In the genomic region with DNA sequence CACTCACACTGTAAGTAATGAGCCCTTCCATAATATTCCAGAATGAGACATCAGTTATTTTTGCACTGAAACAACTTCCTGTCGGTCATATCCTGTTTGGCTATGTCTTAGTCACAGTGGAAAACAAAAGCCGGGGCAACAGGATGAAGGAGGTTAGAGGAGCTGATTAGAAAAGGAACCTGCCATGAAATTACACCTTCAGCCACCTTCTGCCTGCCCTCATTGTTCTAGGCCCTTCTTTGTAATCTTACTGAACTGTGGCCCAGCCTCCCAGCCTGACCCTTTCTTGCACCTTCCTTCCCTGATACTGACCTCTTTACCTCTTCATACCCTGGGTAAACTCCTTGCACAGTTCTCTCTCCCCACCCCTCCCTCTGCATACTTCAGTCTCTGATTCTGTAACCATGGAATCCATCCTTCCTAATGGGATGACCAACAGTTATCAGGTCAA, we compare ENCODE assay signal across 8 cellular contexts.
DNase-seq lines count a peak whose midpoint lies in the region; ATAC-seq and TF ChIP-seq lines count a peak whose summit lies in the region.

No MANE protein-coding gene starts in this region.

- H3K4me1 Mint-ChIP-seq in activated T-helper 1 cell treated with anti-CD3 and anti-CD28 coated beads, Interleukin-12 subunit alpha, Interleukin-12 subunit beta, Interleukin-2, Interleukin-4 antibody, amounts not matched to agents 30 ng/mL and 10 ng/mL and 1 ng/mL, durations not matched to agents 14 hours and 24 hours and 36 hours (ENCODE audit: low read depth): peaks cover 56% of the 10 kb centered on the region

- H3K36me3 Mint-ChIP-seq in activated T-helper 1 cell treated with anti-CD3 and anti-CD28 coated beads, Interleukin-12 subunit alpha, Interleukin-12 subunit beta, Interleukin-2, Interleukin-4 antibody, amounts not matched to agents 30 ng/mL and 10 ng/mL and 1 ng/mL, durations not matched to agents 14 hours and 24 hours and 36 hours (ENCODE audit: low read depth): peaks cover 38% of the 10 kb centered on the region

- H3K4me3 ChIP-seq in cardiac muscle cell: no peak overlapping the region

- H3K4me3 Mint-ChIP-seq in activated T-helper 1 cell treated with anti-CD3 and anti-CD28 coated beads, Interleukin-12 subunit alpha, Interleukin-12 subunit beta, Interleukin-2, Interleukin-4 antibody, amounts not matched to agents 30 ng/mL and 10 ng/mL and 1 ng/mL, durations not matched to agents 14 hours and 24 hours and 36 hours: peak overlapping the region; percentile 35

- ATAC-seq in GM18505 (IDR thresholded peaks at IDR 0.05; ENCODE audit: unreplicated experiment): no peak

- no peaks in the 10 kb centered on the region for H3K27me3 Mint-ChIP-seq in activated T-helper 1 cell treated with anti-CD3 and anti-CD28 coated beads, Interleukin-12 subunit alpha, Interleukin-12 subunit beta, Interleukin-2, Interleukin-4 antibody, amounts not matched to agents 30 ng/mL and 10 ng/mL and 1 ng/mL, durations not matched to agents 14 hours and 24 hours and 36 hours (ENCODE audit: insufficient read depth)

- H3K27ac ChIP-seq in cardiac muscle cell: peak overlapping the region; percentile 58

- intact Hi-C loops in activated T-helper 1 cell treated with anti-CD3 and anti-CD28 coated beads, Interleukin-12 subunit alpha, Interleukin-12 subunit beta, Interleukin-2, Interleukin-4 antibody, amounts not matched to agents 30 ng/mL and 10 ng/mL and 1 ng/mL, durations not matched to agents 14 hours and 24 hours and 36 hours (cut with micrococcal nuclease): loop anchor here (1.0 to 10.0 kb wide), 8 partner anchors 9 to 936 kb away; no protein-coding TSS in a partner anchor

- no peak for TF ChIP-seq POLR2A in GM18505 (IDR thresholded peaks at IDR 0.05; ENCODE audit: borderline replicate concordance, extremely low read depth, insufficient read depth, insufficient read length)

- peaks cover 31% of the 10 kb centered on the region for H3K4me1 ChIP-seq in cardiac muscle cell (ENCODE audit: low read depth)

- DNase-seq in AG20443 (ENCODE audit: low spot score): peak; percentile 62
- peak; percentile 53 for DNase-seq in HT-29 (ENCODE audit: low spot score)
- peak; percentile 49 for DNase-seq in activated T-helper 1 cell treated with anti-CD3 and anti-CD28 coated beads, Interleukin-12 subunit alpha, Interleukin-12 subunit beta, Interleukin-2, Interleukin-4 antibody, amounts not matched to agents 30 ng/mL and 10 ng/mL and 1 ng/mL, durations not matched to agents 14 hours and 24 hours and 36 hours (ENCODE audit: low spot score)
- DNase-seq in cardiac muscle cell (ENCODE audit: low read depth in 1 of 2, low spot score in 1 of 2): peak in 1 of 2 donors; percentile 74
- peak; percentile 9 for DNase-seq in stimulated activated CD4-positive, alpha-beta T cell treated with anti-CD3 and anti-CD28 coated beads, Interleukin-4, amount 100 ng/mL, for 1 hour
- DNase-seq in NCI-H1694 (lab: John Stamatoyannopoulos, UW): no peak
- DNase-seq in RPMI8226: no peak

- peak overlapping the region; percentile 97 for H3K27ac Mint-ChIP-seq in activated T-helper 1 cell treated with anti-CD3 and anti-CD28 coated beads, Interleukin-12 subunit alpha, Interleukin-12 subunit beta, Interleukin-2, Interleukin-4 antibody, amounts not matched to agents 30 ng/mL and 10 ng/mL and 1 ng/mL, durations not matched to agents 14 hours and 24 hours and 36 hours

- no peaks in the 10 kb centered on the region for H3K9me3 Mint-ChIP-seq in activated T-helper 1 cell treated with anti-CD3 and anti-CD28 coated beads, Interleukin-12 subunit alpha, Interleukin-12 subunit beta, Interleukin-2, Interleukin-4 antibody, amounts not matched to agents 30 ng/mL and 10 ng/mL and 1 ng/mL, durations not matched to agents 14 hours and 24 hours and 36 hours

- no peaks in the 10 kb centered on the region for H3K9me3 ChIP-seq in cardiac muscle cell (ENCODE audit: low read depth)

- H3K36me3 ChIP-seq in cardiac muscle cell: no peaks in the 10 kb centered on the region

- no peak for TF ChIP-seq CTCF in cardiac muscle cell (IDR thresholded peaks at IDR 0.05; ENCODE audit: low read depth, low read length)

- H3K27me3 ChIP-seq in cardiac muscle cell: no peaks in the 10 kb centered on the region

Comparison
In these comparisons a context has a peak if more than half of its experiments do, and no peak if none do; other contexts are left out.
1. DNase-seq: peak in AG20443 (single experiment), HT-29 (single experiment), activated T-helper 1 cell treated with anti-CD3 and anti-CD28 coated beads, Interleukin-12 subunit alpha, Interleukin-12 subunit beta, Interleukin-2, Interleukin-4 antibody, amounts not matched to agents 30 ng/mL and 10 ng/mL and 1 ng/mL, durations not matched to agents 14 hours and 24 hours and 36 hours (single experiment) and stimulated activated CD4-positive, alpha-beta T cell treated with anti-CD3 and anti-CD28 coated beads, Interleukin-4, amount 100 ng/mL, for 1 hour (single experiment); none in NCI-H1694 (single experiment) and RPMI8226 (single experiment).